Comparison of ENCODE assay signal across 11 cellular contexts in the genomic region with DNA sequence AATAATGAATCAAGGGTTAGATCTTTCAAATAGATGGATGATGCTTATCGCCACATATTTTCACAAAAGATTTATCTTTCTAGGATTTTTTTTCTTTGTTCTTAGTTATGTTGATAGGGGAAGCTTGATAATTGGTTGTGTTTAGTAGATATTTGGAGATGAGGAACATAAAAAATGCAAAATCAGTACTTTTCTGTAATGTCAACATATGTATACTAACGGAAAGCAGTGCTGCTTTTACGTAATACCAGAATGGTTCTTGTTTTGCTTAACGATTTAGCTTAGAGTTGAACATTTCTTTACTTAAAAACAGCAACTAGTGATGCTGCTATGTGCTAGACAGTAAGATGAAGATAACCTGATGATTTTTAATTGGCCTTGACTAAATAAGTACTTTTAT. TPM values are rescaled to one million over a fixed set of nuclear protein-coding genes. Genes with fewer than 3 reads are reported as not detected.
DNase-seq lines count a peak whose midpoint lies in the region; ATAC-seq and TF ChIP-seq lines count a peak whose summit lies in the region.
"Had no signal": no experiment of that assay in that cellular context is flagged by ENCODE, and none has a peak within 500 bp of the region (broad histone marks: within the 10 kb centered on the region; RNA-seq: fewer than 3 reads in every experiment).

No MANE protein-coding gene starts in this region.

- H3K4me3 ChIP-seq in CD4-positive, alpha-beta memory T cell (ENCODE audit: low read length in 2 of 2): no peak overlapping the region
- H3K4me3 ChIP-seq in coronary artery: peak overlapping the region; percentile 42
- peak overlapping the region; percentile 94 for H3K4me3 ChIP-seq in neural progenitor cell

- TF ChIP-seq CTCF in coronary artery (IDR thresholded peaks at IDR 0.05) (no peak), neural progenitor cell (IDR thresholded peaks at IDR 0.05) (no peak)

- H3K9me3 Mint-ChIP-seq in CD4-positive, alpha-beta memory T cell: peaks cover 0 to 2% (median 0%) of the 10 kb centered on the region in 8 donors
- H3K9me3 Mint-ChIP-seq in IgD-negative memory B cell (no peaks in the 10 kb centered on the region), neural progenitor cell (peaks cover 2% of the 10 kb centered on the region)

- peak overlapping the region; percentile 28 for H3K27ac ChIP-seq in CD4-positive, alpha-beta memory T cell (ENCODE audit: low read depth, low read length)
- peak overlapping the region in 1 of 2 donors; percentile 45 for H3K27ac ChIP-seq in coronary artery
- no peak overlapping the region for H3K27ac ChIP-seq in neural progenitor cell
- H3K27ac ChIP-seq: HL-60 had no signal

- H3F3A ChIP-seq in neural progenitor cell (ENCODE audit: low read depth): peaks cover 34% of the 10 kb centered on the region

- H3K27me3 ChIP-seq in CD4-positive, alpha-beta memory T cell (ENCODE audit: insufficient read depth, low read length): no peaks in the 10 kb centered on the region
- H3K27me3 ChIP-seq in neural progenitor cell: no peaks in the 10 kb centered on the region

- POLR2A ChIA-PET in CD4-positive, alpha-beta memory T cell (lab: Charles Lee; ENCODE audit: partially characterized antibody): interaction anchor here (1.4 kb wide), 1 partner anchor 97 kb away, joined by 4 read pairs; no protein-coding TSS in a partner anchor

- peak overlapping the region; percentile 97 for H3K4me2 ChIP-seq in neural progenitor cell

- peaks cover 74% of the 10 kb centered on the region for H3K79me2 ChIP-seq in neural progenitor cell (ENCODE audit: low read depth)

- peaks cover 18% of the 10 kb centered on the region for H3K36me3 ChIP-seq in CD4-positive, alpha-beta memory T cell (ENCODE audit: insufficient read depth, low read length)
- H3K36me3 ChIP-seq in neural progenitor cell: peaks cover 26% of the 10 kb centered on the region

- DNase-seq in CD4-positive, alpha-beta memory T cell: no peak
- no peak for DNase-seq in coronary artery (ENCODE audit: low spot score)
- no peak for DNase-seq in neural progenitor cell (ENCODE audit: low spot score)
- DNase-seq: NCI-H2081 treated with DMSO at 0.1 percent for 48 hours, nucleus accumbens, Right ventricle myocardium superior had no signal

- peaks cover 24 to 46% (median 36%) of the 10 kb centered on the region in 4 donors for H3K4me1 Mint-ChIP-seq in CD4-positive, alpha-beta memory T cell
- H3K4me1 Mint-ChIP-seq in IgD-negative memory B cell: peaks cover 16 to 27% (median 24%) of the 10 kb centered on the region in 3 donors
- H3K4me1 Mint-ChIP-seq in neural progenitor cell: peaks cover 19% of the 10 kb centered on the region

- H3K9ac ChIP-seq in neural progenitor cell: peak overlapping the region; percentile 38

- intact Hi-C loops in CD4-positive, alpha-beta memory T cell (cut with micrococcal nuclease): no loop called here

- no peak overlapping the region for H2AFZ ChIP-seq in neural progenitor cell (replicated peaks)

- H3K27ac Mint-ChIP-seq in CD4-positive, alpha-beta memory T cell: peak overlapping the region; percentile 0 to 98 (median 55)
- peak overlapping the region; percentile 0 to 72 (median 65) for H3K27ac Mint-ChIP-seq in IgD-negative memory B cell
- H3K27ac Mint-ChIP-seq in neural progenitor cell: no peak overlapping the region

- H3K4me3 Mint-ChIP-seq in CD4-positive, alpha-beta memory T cell: peak overlapping the region in 7 of 8 donors; percentile 14 to 98 (median 57)
- peak overlapping the region in 2 of 4 donors; percentile 43 to 73 for H3K4me3 Mint-ChIP-seq in IgD-negative memory B cell
- H3K4me3 Mint-ChIP-seq in neural progenitor cell: peak overlapping the region; percentile 63

- no peaks in the 10 kb centered on the region for H3K9me3 ChIP-seq in CD4-positive, alpha-beta memory T cell (ENCODE audit: control insufficient read depth in 1 of 2, low read length in 2 of 2)
- no peaks in the 10 kb centered on the region for H3K9me3 ChIP-seq in neural progenitor cell (ENCODE audit: low read depth)

- H3K36me3 Mint-ChIP-seq in CD4-positive, alpha-beta memory T cell: peaks cover 5 to 42% of the 10 kb centered on the region in 2 donors
- H3K36me3 Mint-ChIP-seq in IgD-negative memory B cell: no peaks in the 10 kb centered on the region
- H3K36me3 Mint-ChIP-seq in neural progenitor cell: peaks cover 17% of the 10 kb centered on the region

- H4K20me1 ChIP-seq in neural progenitor cell (ENCODE audit: low read depth): peaks cover 68% of the 10 kb centered on the region

- peaks cover 58% of the 10 kb centered on the region for H3K4me1 ChIP-seq in CD4-positive, alpha-beta memory T cell (ENCODE audit: insufficient read depth, low read length)
- H3K4me1 ChIP-seq in neural progenitor cell: peaks cover 20% of the 10 kb centered on the region

- no peak for ATAC-seq in GM18502 (IDR thresholded peaks at IDR 0.05; ENCODE audit: poor library complexity, unreplicated experiment)
- no peak for ATAC-seq in GM21529 (IDR thresholded peaks at IDR 0.05; ENCODE audit: unreplicated experiment)
- ATAC-seq in HG02623 (IDR thresholded peaks at IDR 0.05; ENCODE audit: unreplicated experiment): no peak

- CTCF ChIA-PET in CD4-positive, alpha-beta memory T cell (lab: Charles Lee; ENCODE audit: partially characterized antibody): interaction anchor here (1.0 kb wide), 1 partner anchor 10 kb away, joined by 3 read pairs; no protein-coding TSS in a partner anchor

- no peaks in the 10 kb centered on the region for H3K27me3 Mint-ChIP-seq in CD4-positive, alpha-beta memory T cell
- H3K27me3 Mint-ChIP-seq in IgD-negative memory B cell (no peaks in the 10 kb centered on the region), neural progenitor cell (ENCODE audit: insufficient read depth, low read depth) (no peaks in the 10 kb centered on the region)

RNA-seq across cellular contexts. Expression of gene ZMYM2, which starts 3.0 kb away (rescaled TPM):
- 100 to 1,000 TPM; 100 to 110 TPM for total RNA-seq in CD4-positive, alpha-beta memory T cell
- polyA plus RNA-seq in CD4-positive, alpha-beta memory T cell: 10 to 100 TPM in 1 of 2 donors, 1 to 10 TPM in 1; 7.9 to 18.6 TPM
- 11.1 TPM for polyA plus RNA-seq in IgD-negative memory B cell
- total RNA-seq in neural progenitor cell (ENCODE audit: low replicate concordance): 203 and 303 TPM in 2 replicates

Comparison
In these comparisons a context has a peak if more than half of its experiments do, and no peak if none do; other contexts are left out.
1. H3K4me3 ChIP-seq: peak in coronary artery (single experiment) and neural progenitor cell (single experiment); none in CD4-positive, alpha-beta memory T cell (0 of 2).